In the genomic region with DNA sequence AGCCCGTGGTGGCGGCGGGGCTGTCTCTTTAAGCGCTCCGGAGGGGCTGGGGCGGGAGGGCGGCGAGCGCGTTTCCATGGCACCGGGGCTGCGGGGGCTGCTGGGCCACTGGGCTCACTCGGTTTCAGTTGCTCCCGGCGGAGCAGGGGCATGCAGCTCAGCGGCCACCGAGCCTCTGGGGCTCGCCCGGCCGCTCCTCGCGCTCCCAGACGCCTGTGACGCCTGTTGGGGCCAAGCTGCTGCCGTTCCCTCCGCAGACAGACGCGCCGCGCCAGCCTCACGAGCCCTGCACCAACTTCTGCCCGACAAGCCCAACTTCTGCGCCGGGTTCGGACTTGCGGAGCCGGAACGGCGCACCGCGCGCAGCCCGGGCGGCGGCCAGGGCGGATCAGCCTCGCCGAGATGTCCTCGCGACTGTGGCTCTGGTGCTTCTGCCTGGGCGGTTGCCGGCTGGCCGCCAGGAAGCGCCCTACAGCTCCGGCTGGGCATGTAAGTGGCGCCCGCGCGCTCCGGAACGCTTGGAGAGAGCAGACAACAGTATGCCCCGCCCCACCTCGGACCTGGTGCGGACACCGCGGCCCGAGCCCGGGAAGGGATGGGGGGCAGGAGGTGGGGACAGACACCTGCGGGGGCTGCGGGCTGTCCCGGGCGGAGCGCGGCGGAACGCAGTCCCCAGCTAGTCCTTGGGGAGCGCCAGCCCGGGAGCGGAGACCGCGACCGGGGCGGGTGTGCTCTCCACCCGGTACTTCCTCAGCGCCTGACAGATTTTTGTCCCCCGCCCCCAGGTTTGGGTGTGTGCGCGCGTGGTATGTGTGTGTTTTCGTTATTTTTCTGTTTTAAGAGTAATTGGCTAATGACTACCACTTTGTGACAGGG, we compare ENCODE assay signal across 8 cellular contexts.
DNase-seq lines count a peak whose midpoint lies in the region; ATAC-seq and TF ChIP-seq lines count a peak whose summit lies in the region.

No MANE protein-coding gene starts in this region.

- no peak overlapping the region for H3K27ac ChIP-seq in neutrophil

- H3K9me3 Mint-ChIP-seq in activated T-helper 17 cell treated with anti-CD3 and anti-CD28 coated beads, Interleukin-2, amount 50 U/mL, for 72 hours = no peaks in the 10 kb centered on the region

- peaks cover 19 to 21% of the 10 kb centered on the region in 2 experiments for H3K4me1 ChIP-seq in neutrophil (ENCODE audit: control insufficient read depth in 1 of 2, insufficient read depth in 1 of 2, low read depth in 1 of 2, low read length in 1 of 2)

- peak; percentile 71 for ATAC-seq in HG03175 (IDR thresholded peaks at IDR 0.05; ENCODE audit: unreplicated experiment)
- peak; percentile 40 for ATAC-seq in activated T-helper 17 cell treated with anti-CD3 and anti-CD28 coated beads, Interleukin-2, amount 50 U/mL, for 72 hours (replicated peaks)

- TF ChIP-seq CTCF in neutrophil (IDR thresholded peaks at IDR 0.05) = no peak

- H3K9me3 ChIP-seq in neutrophil = no peaks in the 10 kb centered on the region

- H3K27me3 ChIP-seq in neutrophil = peaks cover 81% of the 10 kb centered on the region

- no peak overlapping the region for H3K27ac Mint-ChIP-seq in activated T-helper 17 cell treated with anti-CD3 and anti-CD28 coated beads, Interleukin-2, amount 50 U/mL, for 72 hours

- H3K4me3 ChIP-seq in neutrophil (ENCODE audit: low read depth in 1 of 2, low read length in 1 of 2) = peak overlapping the region; percentile 16 to 44

- H3K36me3 ChIP-seq in neutrophil = no peaks in the 10 kb centered on the region

- H3K36me3 Mint-ChIP-seq in activated T-helper 17 cell treated with anti-CD3 and anti-CD28 coated beads, Interleukin-2, amount 50 U/mL, for 72 hours (ENCODE audit: low read depth) = no peaks in the 10 kb centered on the region

- DNase-seq in DMS114 treated with DMSO at 0.1 percent for 48 hours (lab: John Stamatoyannopoulos, UW; ENCODE audit: unreplicated experiment) (peak; percentile 35), GM19238 (ENCODE audit: insufficient read length, low spot score) (peak; percentile 31), NCI-H345 treated with DMSO at 0.1 percent for 48 hours (lab: John Stamatoyannopoulos, UW; ENCODE audit: unreplicated experiment) (peak; percentile 16), glomerular visceral epithelial cell (ENCODE audit: extremely low spot score) (peak; percentile 70), NAMALWA (ENCODE audit: low spot score) (no peak)

- H3K4me3 Mint-ChIP-seq in activated T-helper 17 cell treated with anti-CD3 and anti-CD28 coated beads, Interleukin-2, amount 50 U/mL, for 72 hours = peak overlapping the region; percentile 45

- peaks cover 48% of the 10 kb centered on the region for H3K27me3 Mint-ChIP-seq in activated T-helper 17 cell treated with anti-CD3 and anti-CD28 coated beads, Interleukin-2, amount 50 U/mL, for 72 hours

- peaks cover 6% of the 10 kb centered on the region for H3K4me1 Mint-ChIP-seq in activated T-helper 17 cell treated with anti-CD3 and anti-CD28 coated beads, Interleukin-2, amount 50 U/mL, for 72 hours
